ENCODE assay signal across 2 cellular contexts in the genomic region with DNA sequence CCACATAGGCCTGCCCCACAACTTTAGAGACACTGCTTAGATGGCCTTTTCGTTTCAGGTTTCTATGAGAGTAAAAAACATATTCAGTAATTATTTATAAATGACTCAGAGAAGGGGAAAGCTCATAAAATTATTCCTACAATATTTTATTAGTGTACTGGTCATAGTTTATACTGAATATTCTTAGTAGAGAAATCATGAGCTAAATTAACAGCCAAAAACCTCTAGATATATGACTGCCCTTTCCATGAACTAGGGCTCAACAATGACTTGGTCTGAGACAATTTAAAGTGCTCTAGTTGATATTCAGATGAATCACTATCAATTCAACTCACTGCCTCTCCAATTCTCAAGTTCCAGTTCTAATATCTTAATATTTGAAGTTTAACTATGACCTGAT.
TF ChIP-seq lines count a peak whose summit lies in the region.

No MANE protein-coding gene starts in this region.

TF ChIP-seq in SK-N-SH, 30 proteins besides CTCF, POLR2A, EP300 and RAD21:
- TF ChIP-seq, protein P1, sequence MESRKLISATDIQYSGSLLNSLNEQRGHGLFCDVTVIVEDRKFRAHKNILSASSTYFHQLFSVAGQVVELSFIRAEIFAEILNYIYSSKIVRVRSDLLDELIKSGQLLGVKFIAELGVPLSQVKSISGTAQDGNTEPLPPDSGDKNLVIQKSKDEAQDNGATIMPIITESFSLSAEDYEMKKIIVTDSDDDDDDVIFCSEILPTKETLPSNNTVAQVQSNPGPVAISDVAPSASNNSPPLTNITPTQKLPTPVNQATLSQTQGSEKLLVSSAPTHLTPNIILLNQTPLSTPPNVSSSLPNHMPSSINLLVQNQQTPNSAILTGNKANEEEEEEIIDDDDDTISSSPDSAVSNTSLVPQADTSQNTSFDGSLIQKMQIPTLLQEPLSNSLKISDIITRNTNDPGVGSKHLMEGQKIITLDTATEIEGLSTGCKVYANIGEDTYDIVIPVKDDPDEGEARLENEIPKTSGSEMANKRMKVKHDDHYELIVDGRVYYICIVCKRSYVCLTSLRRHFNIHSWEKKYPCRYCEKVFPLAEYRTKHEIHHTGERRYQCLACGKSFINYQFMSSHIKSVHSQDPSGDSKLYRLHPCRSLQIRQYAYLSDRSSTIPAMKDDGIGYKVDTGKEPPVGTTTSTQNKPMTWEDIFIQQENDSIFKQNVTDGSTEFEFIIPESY (IDR thresholded peaks at IDR 0.05; ENCODE audit: borderline replicate concordance, low read depth): no peak
- no peak for TF ChIP-seq ELF1 (IDR thresholded peaks at IDR 0.05)
TF ChIP-seq in SK-N-SH: peak in this region for 0.

TF ChIP-seq in SK-N-SH treated with all-trans-retinoic acid at 6 μM for 48 hours, 23 proteins besides CTCF, POLR2A, EP300 and RAD21 (continued from another document):
- TF ChIP-seq, protein P2, sequence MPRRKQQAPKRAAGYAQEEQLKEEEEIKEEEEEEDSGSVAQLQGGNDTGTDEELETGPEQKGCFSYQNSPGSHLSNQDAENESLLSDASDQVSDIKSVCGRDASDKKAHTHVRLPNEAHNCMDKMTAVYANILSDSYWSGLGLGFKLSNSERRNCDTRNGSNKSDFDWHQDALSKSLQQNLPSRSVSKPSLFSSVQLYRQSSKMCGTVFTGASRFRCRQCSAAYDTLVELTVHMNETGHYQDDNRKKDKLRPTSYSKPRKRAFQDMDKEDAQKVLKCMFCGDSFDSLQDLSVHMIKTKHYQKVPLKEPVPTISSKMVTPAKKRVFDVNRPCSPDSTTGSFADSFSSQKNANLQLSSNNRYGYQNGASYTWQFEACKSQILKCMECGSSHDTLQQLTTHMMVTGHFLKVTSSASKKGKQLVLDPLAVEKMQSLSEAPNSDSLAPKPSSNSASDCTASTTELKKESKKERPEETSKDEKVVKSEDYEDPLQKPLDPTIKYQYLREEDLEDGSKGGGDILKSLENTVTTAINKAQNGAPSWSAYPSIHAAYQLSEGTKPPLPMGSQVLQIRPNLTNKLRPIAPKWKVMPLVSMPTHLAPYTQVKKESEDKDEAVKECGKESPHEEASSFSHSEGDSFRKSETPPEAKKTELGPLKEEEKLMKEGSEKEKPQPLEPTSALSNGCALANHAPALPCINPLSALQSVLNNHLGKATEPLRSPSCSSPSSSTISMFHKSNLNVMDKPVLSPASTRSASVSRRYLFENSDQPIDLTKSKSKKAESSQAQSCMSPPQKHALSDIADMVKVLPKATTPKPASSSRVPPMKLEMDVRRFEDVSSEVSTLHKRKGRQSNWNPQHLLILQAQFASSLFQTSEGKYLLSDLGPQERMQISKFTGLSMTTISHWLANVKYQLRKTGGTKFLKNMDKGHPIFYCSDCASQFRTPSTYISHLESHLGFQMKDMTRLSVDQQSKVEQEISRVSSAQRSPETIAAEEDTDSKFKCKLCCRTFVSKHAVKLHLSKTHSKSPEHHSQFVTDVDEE (CRISPR knock-in tag; IDR thresholded peaks at IDR 0.05): no peak
- TF ChIP-seq CSRNP3 (CRISPR knock-in tag; IDR thresholded peaks at IDR 0.05) (no peak), TOX (CRISPR knock-in tag; IDR thresholded peaks at IDR 0.05; ENCODE audit: borderline replicate concordance) (no peak), ZC3H10 (CRISPR knock-in tag; IDR thresholded peaks at IDR 0.05) (no peak), PPARA (CRISPR knock-in tag; IDR thresholded peaks at IDR 0.05; ENCODE audit: borderline replicate concordance) (no peak), ZNF565 (CRISPR knock-in tag; conservative IDR thresholded peaks at IDR 0.05; ENCODE audit: low read depth) (no peak), RARB (CRISPR knock-in tag; IDR thresholded peaks at IDR 0.05) (no peak), ZNF8 (CRISPR knock-in tag; IDR thresholded peaks at IDR 0.05) (no peak), BACH2 (CRISPR knock-in tag; IDR thresholded peaks at IDR 0.05; ENCODE audit: borderline replicate concordance) (no peak), POU6F1 (CRISPR knock-in tag; IDR thresholded peaks at IDR 0.05; ENCODE audit: borderline replicate concordance, low read depth) (no peak), ISL1 (CRISPR knock-in tag; IDR thresholded peaks at IDR 0.05) (no peak), ZFP3 (CRISPR knock-in tag; IDR thresholded peaks at IDR 0.05) (no peak), GLIS3 (CRISPR knock-in tag; IDR thresholded peaks at IDR 0.05) (no peak), ESRRG (CRISPR knock-in tag; IDR thresholded peaks at IDR 0.05) (no peak), TCF4 (CRISPR knock-in tag; IDR thresholded peaks at IDR 0.05; ENCODE audit: borderline replicate concordance) (no peak), SNAI2 (CRISPR knock-in tag; IDR thresholded peaks at IDR 0.05) (no peak), ARNTL (CRISPR knock-in tag; IDR thresholded peaks at IDR 0.05; ENCODE audit: borderline replicate concordance, low read depth) (no peak)
